Comparison of ENCODE assay signal across 1 cellular context in genomic region chr17:17710355-17710727, GRCh38.
TF ChIP-seq lines count a peak whose summit lies in the region.

No MANE protein-coding gene starts in this region.

TF ChIP-seq in SK-N-SH, 30 proteins besides CTCF, POLR2A, EP300 and RAD21 (continued from another document):
- TF ChIP-seq PBX3 (IDR thresholded peaks at IDR 0.05) (no peak), CHD2 (IDR thresholded peaks at IDR 0.05; ENCODE audit: low read length, partially characterized antibody) (no peak), ELF1 (IDR thresholded peaks at IDR 0.05) (no peak)
